1 cellular context compared by ENCODE assay signal in the genomic region with DNA sequence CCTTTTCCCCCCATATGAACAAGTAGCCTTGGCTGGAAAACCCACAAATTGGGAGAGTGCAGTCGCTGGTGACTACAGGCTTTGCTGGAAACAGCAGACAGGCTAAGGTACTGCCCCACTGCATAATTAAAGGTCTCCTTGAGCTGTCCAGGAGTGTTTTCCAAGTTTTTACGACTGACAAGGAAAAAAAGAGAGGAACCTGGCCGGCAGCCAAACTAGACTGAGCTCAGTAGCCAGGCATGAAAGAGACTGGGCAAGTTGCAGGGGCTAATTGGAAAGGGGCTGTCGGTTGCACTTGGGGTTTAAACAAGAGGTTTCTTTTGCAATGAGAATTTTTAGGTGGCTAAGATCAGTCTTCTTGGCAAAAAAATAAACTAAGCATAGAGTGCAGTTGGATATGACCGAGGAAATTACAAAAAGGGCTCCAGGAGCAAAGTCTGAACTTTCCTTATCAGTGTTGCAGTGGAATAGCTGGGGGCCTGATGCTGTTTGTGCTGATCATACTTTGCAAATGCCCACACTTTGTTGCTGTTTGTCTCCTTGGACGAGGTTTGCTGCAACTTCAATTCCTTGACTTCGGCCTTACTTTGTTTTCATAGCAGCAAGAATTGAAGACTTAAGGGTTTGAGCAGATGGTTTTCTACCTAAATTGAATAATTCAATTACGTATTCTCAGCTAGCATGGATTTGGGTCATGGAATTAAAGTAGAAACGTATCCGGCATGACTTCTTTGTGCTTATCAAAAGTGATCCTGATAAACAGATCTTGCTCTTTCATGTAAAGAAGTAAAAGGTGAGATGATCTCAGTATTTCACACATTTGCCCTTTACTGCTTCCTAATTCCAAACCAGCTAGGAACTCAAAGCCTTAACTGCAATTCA.
A peak's percentile ranks its signal among the peaks of the same experiment; 100 is the strongest.
TF ChIP-seq lines count a peak whose summit lies in the region.

No MANE protein-coding gene starts in this region.

TF ChIP-seq in HEK293, 187 proteins besides CTCF, POLR2A, EP300 and RAD21 (continued from another document and continues in another):
- TF ChIP-seq, protein P1, sequence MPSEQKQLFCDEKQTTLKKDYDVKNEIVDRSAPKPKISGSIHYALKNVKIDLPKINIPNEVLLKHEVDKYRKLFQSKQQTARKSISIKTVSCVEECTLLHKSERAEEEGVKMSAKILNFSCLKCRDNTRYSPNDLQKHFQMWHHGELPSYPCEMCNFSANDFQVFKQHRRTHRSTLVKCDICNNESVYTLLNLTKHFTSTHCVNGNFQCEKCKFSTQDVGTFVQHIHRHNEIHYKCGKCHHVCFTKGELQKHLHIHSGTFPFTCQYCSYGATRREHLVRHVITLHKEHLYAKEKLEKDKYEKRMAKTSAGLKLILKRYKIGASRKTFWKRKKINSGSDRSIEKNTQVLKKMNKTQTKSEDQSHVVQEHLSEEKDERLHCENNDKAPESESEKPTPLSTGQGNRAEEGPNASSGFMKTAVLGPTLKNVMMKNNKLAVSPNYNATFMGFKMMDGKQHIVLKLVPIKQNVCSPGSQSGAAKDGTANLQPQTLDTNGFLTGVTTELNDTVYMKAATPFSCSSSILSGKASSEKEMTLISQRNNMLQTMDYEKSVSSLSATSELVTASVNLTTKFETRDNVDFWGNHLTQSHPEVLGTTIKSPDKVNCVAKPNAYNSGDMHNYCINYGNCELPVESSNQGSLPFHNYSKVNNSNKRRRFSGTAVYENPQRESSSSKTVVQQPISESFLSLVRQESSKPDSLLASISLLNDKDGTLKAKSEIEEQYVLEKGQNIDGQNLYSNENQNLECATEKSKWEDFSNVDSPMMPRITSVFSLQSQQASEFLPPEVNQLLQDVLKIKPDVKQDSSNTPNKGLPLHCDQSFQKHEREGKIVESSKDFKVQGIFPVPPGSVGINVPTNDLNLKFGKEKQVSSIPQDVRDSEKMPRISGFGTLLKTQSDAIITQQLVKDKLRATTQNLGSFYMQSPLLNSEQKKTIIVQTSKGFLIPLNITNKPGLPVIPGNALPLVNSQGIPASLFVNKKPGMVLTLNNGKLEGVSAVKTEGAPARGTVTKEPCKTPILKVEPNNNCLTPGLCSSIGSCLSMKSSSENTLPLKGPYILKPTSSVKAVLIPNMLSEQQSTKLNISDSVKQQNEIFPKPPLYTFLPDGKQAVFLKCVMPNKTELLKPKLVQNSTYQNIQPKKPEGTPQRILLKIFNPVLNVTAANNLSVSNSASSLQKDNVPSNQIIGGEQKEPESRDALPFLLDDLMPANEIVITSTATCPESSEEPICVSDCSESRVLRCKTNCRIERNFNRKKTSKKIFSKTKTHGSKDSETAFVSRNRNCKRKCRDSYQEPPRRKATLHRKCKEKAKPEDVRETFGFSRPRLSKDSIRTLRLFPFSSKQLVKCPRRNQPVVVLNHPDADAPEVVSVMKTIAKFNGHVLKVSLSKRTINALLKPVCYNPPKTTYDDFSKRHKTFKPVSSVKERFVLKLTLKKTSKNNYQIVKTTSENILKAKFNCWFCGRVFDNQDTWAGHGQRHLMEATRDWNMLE (tag by site-specific recombination; conservative IDR thresholded peaks at IDR 0.05; ENCODE audit: low read depth), result no peak
- no peak for TF ChIP-seq HOXA7 (CRISPR knock-in tag; IDR thresholded peaks at IDR 0.05; ENCODE audit: borderline replicate concordance)
- TF ChIP-seq, protein P2, sequence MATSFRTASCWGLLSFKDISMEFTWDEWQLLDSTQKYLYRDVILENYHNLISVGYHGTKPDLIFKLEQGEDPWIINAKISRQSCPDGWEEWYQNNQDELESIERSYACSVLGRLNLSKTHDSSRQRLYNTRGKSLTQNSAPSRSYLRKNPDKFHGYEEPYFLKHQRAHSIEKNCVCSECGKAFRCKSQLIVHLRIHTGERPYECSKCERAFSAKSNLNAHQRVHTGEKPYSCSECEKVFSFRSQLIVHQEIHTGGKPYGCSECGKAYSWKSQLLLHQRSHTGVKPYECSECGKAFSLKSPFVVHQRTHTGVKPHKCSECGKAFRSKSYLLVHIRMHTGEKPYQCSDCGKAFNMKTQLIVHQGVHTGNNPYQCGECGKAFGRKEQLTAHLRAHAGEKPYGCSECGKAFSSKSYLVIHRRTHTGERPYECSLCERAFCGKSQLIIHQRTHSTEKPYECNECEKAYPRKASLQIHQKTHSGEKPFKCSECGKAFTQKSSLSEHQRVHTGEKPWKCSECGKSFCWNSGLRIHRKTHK (tag by site-specific recombination; IDR thresholded peaks at IDR 0.05), result no peak
- no peak for TF ChIP-seq ZBTB20 (tag by site-specific recombination; IDR thresholded peaks at IDR 0.05)
- no peak for TF ChIP-seq ZNF670 (tag by site-specific recombination; IDR thresholded peaks at IDR 0.05; ENCODE audit: low read depth)
- TF ChIP-seq, protein P3, sequence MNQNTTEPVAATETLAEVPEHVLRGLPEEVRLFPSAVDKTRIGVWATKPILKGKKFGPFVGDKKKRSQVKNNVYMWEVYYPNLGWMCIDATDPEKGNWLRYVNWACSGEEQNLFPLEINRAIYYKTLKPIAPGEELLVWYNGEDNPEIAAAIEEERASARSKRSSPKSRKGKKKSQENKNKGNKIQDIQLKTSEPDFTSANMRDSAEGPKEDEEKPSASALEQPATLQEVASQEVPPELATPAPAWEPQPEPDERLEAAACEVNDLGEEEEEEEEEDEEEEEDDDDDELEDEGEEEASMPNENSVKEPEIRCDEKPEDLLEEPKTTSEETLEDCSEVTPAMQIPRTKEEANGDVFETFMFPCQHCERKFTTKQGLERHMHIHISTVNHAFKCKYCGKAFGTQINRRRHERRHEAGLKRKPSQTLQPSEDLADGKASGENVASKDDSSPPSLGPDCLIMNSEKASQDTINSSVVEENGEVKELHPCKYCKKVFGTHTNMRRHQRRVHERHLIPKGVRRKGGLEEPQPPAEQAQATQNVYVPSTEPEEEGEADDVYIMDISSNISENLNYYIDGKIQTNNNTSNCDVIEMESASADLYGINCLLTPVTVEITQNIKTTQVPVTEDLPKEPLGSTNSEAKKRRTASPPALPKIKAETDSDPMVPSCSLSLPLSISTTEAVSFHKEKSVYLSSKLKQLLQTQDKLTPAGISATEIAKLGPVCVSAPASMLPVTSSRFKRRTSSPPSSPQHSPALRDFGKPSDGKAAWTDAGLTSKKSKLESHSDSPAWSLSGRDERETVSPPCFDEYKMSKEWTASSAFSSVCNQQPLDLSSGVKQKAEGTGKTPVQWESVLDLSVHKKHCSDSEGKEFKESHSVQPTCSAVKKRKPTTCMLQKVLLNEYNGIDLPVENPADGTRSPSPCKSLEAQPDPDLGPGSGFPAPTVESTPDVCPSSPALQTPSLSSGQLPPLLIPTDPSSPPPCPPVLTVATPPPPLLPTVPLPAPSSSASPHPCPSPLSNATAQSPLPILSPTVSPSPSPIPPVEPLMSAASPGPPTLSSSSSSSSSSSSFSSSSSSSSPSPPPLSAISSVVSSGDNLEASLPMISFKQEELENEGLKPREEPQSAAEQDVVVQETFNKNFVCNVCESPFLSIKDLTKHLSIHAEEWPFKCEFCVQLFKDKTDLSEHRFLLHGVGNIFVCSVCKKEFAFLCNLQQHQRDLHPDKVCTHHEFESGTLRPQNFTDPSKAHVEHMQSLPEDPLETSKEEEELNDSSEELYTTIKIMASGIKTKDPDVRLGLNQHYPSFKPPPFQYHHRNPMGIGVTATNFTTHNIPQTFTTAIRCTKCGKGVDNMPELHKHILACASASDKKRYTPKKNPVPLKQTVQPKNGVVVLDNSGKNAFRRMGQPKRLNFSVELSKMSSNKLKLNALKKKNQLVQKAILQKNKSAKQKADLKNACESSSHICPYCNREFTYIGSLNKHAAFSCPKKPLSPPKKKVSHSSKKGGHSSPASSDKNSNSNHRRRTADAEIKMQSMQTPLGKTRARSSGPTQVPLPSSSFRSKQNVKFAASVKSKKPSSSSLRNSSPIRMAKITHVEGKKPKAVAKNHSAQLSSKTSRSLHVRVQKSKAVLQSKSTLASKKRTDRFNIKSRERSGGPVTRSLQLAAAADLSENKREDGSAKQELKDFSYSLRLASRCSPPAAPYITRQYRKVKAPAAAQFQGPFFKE (tag by site-specific recombination; IDR thresholded peaks at IDR 0.05; ENCODE audit: borderline replicate concordance), result no peak
- TF ChIP-seq, protein P4, sequence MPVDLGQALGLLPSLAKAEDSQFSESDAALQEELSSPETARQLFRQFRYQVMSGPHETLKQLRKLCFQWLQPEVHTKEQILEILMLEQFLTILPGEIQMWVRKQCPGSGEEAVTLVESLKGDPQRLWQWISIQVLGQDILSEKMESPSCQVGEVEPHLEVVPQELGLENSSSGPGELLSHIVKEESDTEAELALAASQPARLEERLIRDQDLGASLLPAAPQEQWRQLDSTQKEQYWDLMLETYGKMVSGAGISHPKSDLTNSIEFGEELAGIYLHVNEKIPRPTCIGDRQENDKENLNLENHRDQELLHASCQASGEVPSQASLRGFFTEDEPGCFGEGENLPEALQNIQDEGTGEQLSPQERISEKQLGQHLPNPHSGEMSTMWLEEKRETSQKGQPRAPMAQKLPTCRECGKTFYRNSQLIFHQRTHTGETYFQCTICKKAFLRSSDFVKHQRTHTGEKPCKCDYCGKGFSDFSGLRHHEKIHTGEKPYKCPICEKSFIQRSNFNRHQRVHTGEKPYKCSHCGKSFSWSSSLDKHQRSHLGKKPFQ (tag by site-specific recombination; IDR thresholded peaks at IDR 0.05), result peak; percentile 73
- no peak for TF ChIP-seq SALL2 (tag by site-specific recombination; IDR thresholded peaks at IDR 0.05; ENCODE audit: borderline replicate concordance)
- no peak for TF ChIP-seq ZNF549 (tag by site-specific recombination; IDR thresholded peaks at IDR 0.05)
- no peak for TF ChIP-seq ZBTB1 (tag by site-specific recombination; IDR thresholded peaks at IDR 0.05)
- no peak for TF ChIP-seq ZNF658 (tag by site-specific recombination; IDR thresholded peaks at IDR 0.05)
- no peak for TF ChIP-seq ZNF23 (tag by site-specific recombination; IDR thresholded peaks at IDR 0.05; ENCODE audit: borderline replicate concordance)
- TF ChIP-seq ZBTB8A (tag by site-specific recombination; IDR thresholded peaks at IDR 0.05), result peak; percentile 47; the same call in 1 of the 2 replicates
- TF ChIP-seq, protein P5, sequence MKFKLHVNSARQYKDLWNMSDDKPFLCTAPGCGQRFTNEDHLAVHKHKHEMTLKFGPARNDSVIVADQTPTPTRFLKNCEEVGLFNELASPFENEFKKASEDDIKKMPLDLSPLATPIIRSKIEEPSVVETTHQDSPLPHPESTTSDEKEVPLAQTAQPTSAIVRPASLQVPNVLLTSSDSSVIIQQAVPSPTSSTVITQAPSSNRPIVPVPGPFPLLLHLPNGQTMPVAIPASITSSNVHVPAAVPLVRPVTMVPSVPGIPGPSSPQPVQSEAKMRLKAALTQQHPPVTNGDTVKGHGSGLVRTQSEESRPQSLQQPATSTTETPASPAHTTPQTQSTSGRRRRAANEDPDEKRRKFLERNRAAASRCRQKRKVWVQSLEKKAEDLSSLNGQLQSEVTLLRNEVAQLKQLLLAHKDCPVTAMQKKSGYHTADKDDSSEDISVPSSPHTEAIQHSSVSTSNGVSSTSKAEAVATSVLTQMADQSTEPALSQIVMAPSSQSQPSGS (tag by site-specific recombination; IDR thresholded peaks at IDR 0.05; ENCODE audit: low read depth), result 0 out of 2 replicates have a peak, but pooled peaks have one; percentile 21
- TF ChIP-seq SP7 (tag by site-specific recombination; IDR thresholded peaks at IDR 0.05), result peak; percentile 40; the same call in 1 of the 2 replicates
- TF ChIP-seq, protein P6, sequence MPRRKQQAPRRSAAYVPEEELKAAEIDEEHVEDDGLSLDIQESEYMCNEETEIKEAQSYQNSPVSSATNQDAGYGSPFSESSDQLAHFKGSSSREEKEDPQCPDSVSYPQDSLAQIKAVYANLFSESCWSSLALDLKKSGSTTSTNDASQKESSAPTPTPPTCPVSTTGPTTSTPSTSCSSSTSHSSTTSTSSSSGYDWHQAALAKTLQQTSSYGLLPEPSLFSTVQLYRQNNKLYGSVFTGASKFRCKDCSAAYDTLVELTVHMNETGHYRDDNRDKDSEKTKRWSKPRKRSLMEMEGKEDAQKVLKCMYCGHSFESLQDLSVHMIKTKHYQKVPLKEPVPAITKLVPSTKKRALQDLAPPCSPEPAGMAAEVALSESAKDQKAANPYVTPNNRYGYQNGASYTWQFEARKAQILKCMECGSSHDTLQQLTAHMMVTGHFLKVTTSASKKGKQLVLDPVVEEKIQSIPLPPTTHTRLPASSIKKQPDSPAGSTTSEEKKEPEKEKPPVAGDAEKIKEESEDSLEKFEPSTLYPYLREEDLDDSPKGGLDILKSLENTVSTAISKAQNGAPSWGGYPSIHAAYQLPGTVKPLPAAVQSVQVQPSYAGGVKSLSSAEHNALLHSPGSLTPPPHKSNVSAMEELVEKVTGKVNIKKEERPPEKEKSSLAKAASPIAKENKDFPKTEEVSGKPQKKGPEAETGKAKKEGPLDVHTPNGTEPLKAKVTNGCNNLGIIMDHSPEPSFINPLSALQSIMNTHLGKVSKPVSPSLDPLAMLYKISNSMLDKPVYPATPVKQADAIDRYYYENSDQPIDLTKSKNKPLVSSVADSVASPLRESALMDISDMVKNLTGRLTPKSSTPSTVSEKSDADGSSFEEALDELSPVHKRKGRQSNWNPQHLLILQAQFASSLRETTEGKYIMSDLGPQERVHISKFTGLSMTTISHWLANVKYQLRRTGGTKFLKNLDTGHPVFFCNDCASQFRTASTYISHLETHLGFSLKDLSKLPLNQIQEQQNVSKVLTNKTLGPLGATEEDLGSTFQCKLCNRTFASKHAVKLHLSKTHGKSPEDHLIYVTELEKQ (tag by site-specific recombination; IDR thresholded peaks at IDR 0.05; ENCODE audit: borderline replicate concordance), result no peak
- TF ChIP-seq, protein P7, sequence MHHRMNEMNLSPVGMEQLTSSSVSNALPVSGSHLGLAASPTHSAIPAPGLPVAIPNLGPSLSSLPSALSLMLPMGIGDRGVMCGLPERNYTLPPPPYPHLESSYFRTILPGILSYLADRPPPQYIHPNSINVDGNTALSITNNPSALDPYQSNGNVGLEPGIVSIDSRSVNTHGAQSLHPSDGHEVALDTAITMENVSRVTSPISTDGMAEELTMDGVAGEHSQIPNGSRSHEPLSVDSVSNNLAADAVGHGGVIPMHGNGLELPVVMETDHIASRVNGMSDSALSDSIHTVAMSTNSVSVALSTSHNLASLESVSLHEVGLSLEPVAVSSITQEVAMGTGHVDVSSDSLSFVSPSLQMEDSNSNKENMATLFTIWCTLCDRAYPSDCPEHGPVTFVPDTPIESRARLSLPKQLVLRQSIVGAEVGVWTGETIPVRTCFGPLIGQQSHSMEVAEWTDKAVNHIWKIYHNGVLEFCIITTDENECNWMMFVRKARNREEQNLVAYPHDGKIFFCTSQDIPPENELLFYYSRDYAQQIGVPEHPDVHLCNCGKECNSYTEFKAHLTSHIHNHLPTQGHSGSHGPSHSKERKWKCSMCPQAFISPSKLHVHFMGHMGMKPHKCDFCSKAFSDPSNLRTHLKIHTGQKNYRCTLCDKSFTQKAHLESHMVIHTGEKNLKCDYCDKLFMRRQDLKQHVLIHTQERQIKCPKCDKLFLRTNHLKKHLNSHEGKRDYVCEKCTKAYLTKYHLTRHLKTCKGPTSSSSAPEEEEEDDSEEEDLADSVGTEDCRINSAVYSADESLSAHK (tag by site-specific recombination; IDR thresholded peaks at IDR 0.05), result no peak; the same call in 1 of the 2 replicates
- TF ChIP-seq REPIN1 (tag by site-specific recombination; IDR thresholded peaks at IDR 0.05; ENCODE audit: low read depth), result no peak
- no peak for TF ChIP-seq HOXD13 (CRISPR knock-in tag; IDR thresholded peaks at IDR 0.05; ENCODE audit: borderline replicate concordance)
- TF ChIP-seq OSR2 (tag by site-specific recombination; IDR thresholded peaks at IDR 0.05), result peak; percentile 69
- no peak for TF ChIP-seq ZNF140 (tag by site-specific recombination; IDR thresholded peaks at IDR 0.05)
- TF ChIP-seq ZNF202 (tag by site-specific recombination; IDR thresholded peaks at IDR 0.05; ENCODE audit: borderline replicate concordance), result no peak
- TF ChIP-seq ZNF266 (tag by site-specific recombination; IDR thresholded peaks at IDR 0.05; ENCODE audit: low read depth), result no peak
- no peak for TF ChIP-seq ZNF530 (tag by site-specific recombination; IDR thresholded peaks at IDR 0.05; ENCODE audit: low read depth)
- TF ChIP-seq ZNF558 (tag by site-specific recombination; IDR thresholded peaks at IDR 0.05), result no peak
